ENCODE assay signal across 8 cellular contexts in the genomic region with DNA sequence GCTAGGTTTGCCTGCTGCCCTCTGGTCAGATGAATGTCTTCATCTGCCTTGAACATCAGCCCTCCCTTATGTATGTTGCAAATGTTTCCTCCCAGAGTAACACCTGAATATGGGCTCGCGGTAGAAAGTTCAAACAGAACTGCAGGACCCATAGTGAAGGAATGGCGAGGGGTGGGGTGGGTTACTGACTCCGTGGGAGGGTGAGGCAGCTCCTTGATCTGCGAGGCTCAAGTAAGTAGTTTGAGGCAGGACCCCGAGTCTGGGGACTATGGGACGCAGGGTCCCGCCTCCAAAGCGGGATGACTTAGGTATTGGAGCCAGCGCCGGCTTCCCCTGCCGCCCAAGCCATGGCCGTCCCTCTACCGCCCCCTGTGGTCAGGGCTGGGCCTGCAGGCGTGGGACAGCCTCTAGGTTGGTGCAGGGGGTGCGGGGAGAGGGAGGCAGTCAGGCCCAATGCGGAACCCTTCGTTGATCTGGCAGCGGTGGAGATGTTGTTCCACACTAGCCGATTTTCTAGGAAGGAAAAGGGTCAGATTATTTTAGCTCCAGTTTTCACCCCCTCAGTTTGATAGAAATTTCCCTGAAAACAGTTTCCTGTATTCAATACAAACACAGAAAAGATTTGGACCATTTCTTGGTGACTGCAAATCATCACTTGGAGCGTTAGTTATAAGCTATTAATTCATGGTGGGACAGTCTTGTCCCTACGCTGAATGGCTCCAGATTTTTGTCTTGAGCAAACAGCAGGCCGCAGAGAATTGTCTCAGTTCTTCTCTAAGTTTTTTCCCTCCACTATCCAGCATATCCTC.
DNase-seq lines count a peak whose midpoint lies in the region; ATAC-seq and TF ChIP-seq lines count a peak whose summit lies in the region.

No MANE protein-coding gene starts in this region.

- H3K9me3 Mint-ChIP-seq in CD4-positive, alpha-beta T cell, result no peaks in the 10 kb centered on the region
- peaks cover 2% of the 10 kb centered on the region for H3K9me3 Mint-ChIP-seq in glutamatergic neuron (ENCODE audit: unreplicated experiment)

- no peak overlapping the region for H3K27ac ChIP-seq in CD4-positive, alpha-beta T cell (ENCODE audit: low read depth, low read length)
- H3K27ac ChIP-seq in KMS-11 (no peak overlapping the region), gastrocnemius medialis (no peak overlapping the region)

- ATAC-seq in CD4-positive, alpha-beta T cell (ENCODE audit: poor library complexity), result no peak
- no peak for ATAC-seq in gastrocnemius medialis

- no peaks in the 10 kb centered on the region for H3K36me3 ChIP-seq in KMS-11 (ENCODE audit: insufficient read depth)
- no peaks in the 10 kb centered on the region for H3K36me3 ChIP-seq in gastrocnemius medialis

- H3K79me2 ChIP-seq in KMS-11 (ENCODE audit: insufficient read depth, low read depth), result no peaks in the 10 kb centered on the region

- intact Hi-C loops in CD4-positive, alpha-beta T cell (cut with DNase I, micrococcal nuclease), result no loop called here
- intact Hi-C loops in gastrocnemius medialis (cut with DNase I; ENCODE audit: low total_unique reads), result no loop called here

- CTCF ChIA-PET in CD4-positive, alpha-beta T cell (lab: Charles Lee), result interaction anchor here (1.0 kb wide), 1 partner anchor 15 kb away, joined by 3 read pairs; no protein-coding TSS in a partner anchor

- H3K27me3 Mint-ChIP-seq in CD4-positive, alpha-beta T cell, result no peaks in the 10 kb centered on the region
- H3K27me3 Mint-ChIP-seq in glutamatergic neuron (ENCODE audit: unreplicated experiment), result peaks cover 6% of the 10 kb centered on the region

- TF ChIP-seq CTCF in CD4-positive, alpha-beta T cell (IDR thresholded peaks at IDR 0.05), result peak; percentile 24
- peak; percentile 62 for TF ChIP-seq CTCF in KMS-11 (conservative IDR thresholded peaks at IDR 0.05; ENCODE audit: low read depth, low read length)
- TF ChIP-seq CTCF in glutamatergic neuron (IDR thresholded peaks at IDR 0.05; ENCODE audit: partially characterized antibody, unreplicated experiment), result peak; percentile 97
- TF ChIP-seq CTCF in gastrocnemius medialis (IDR thresholded peaks at IDR 0.05 in 4 of 5, conservative IDR thresholded peaks at IDR 0.05 in 1 of 5), result peak; percentile 20 to 63 (median 37)

- no peak overlapping the region for H3K9ac ChIP-seq in KMS-11

- no peaks in the 10 kb centered on the region for H3K27me3 ChIP-seq in CD4-positive, alpha-beta T cell (ENCODE audit: control insufficient read depth, insufficient read depth, low read length)
- no peaks in the 10 kb centered on the region for H3K27me3 ChIP-seq in KMS-11 (ENCODE audit: insufficient read depth, low read depth)
- H3K27me3 ChIP-seq in gastrocnemius medialis, result no peaks in the 10 kb centered on the region

- H4K20me1 ChIP-seq in KMS-11 (ENCODE audit: insufficient read depth), result no peaks in the 10 kb centered on the region

- no peak overlapping the region for H3K4me2 ChIP-seq in KMS-11

- H3K4me3 ChIP-seq in KMS-11 (IDR thresholded peaks at IDR 0.05; ENCODE audit: insufficient read depth, low read depth, low read length), result no peak overlapping the region
- no peak overlapping the region for H3K4me3 ChIP-seq in gastrocnemius medialis

- POLR2A ChIA-PET in CD4-positive, alpha-beta T cell (lab: Charles Lee), result no interaction called here

- no peak overlapping the region for H3K4me3 Mint-ChIP-seq in CD4-positive, alpha-beta T cell
- no peak overlapping the region for H3K4me3 Mint-ChIP-seq in glutamatergic neuron (ENCODE audit: unreplicated experiment)

- H3K4me1 ChIP-seq in KMS-11 (ENCODE audit: low read depth, poor library complexity, severe bottlenecking) (no peaks in the 10 kb centered on the region), gastrocnemius medialis (no peaks in the 10 kb centered on the region)

- no peak overlapping the region for H3K27ac Mint-ChIP-seq in CD4-positive, alpha-beta T cell
- H3K27ac Mint-ChIP-seq in glutamatergic neuron (ENCODE audit: unreplicated experiment), result no peak overlapping the region

- in situ Hi-C loops in gastrocnemius medialis (cut with MboI; ENCODE audit: low sequenced_read_pairs in 4 of 4), result loop anchor here in 1 of 4 donors (25.0 kb wide), 1 partner anchor 339 kb away; no protein-coding TSS in a partner anchor

- no peaks in the 10 kb centered on the region for H3K36me3 Mint-ChIP-seq in CD4-positive, alpha-beta T cell (ENCODE audit: low read depth)
- no peaks in the 10 kb centered on the region for H3K36me3 Mint-ChIP-seq in glutamatergic neuron (ENCODE audit: unreplicated experiment)

- no peak for TF ChIP-seq POLR2A in gastrocnemius medialis (IDR thresholded peaks at IDR 0.05)

- H3K4me1 Mint-ChIP-seq in CD4-positive, alpha-beta T cell (ENCODE audit: low read depth), result no peaks in the 10 kb centered on the region
- peaks cover 21% of the 10 kb centered on the region for H3K4me1 Mint-ChIP-seq in glutamatergic neuron (ENCODE audit: low read depth, unreplicated experiment)

- H3K9me3 ChIP-seq in CD4-positive, alpha-beta T cell (ENCODE audit: control insufficient read depth, low read length), result no peaks in the 10 kb centered on the region
- H3K9me3 ChIP-seq in gastrocnemius medialis, result no peaks in the 10 kb centered on the region

- DNase-seq in CD4-positive, alpha-beta T cell, result peak in 8 of 10 experiments; percentile 7 to 39 (median 16)
- peak; percentile 54 for DNase-seq in activated T-cell treated with anti-CD3 and anti-CD28 coated beads, Interleukin-2, amount 50 U/mL, for 1 hour
- DNase-seq in glutamatergic neuron, result peak; percentile 97
- DNase-seq in gastrocnemius medialis, result no peak
- no peak for DNase-seq in NCI-H524 treated with DMSO at 0.1 percent for 48 hours (lab: John Stamatoyannopoulos, UW)
- no peak for DNase-seq in AG08396 (ENCODE audit: low spot score)
- no peak for DNase-seq in cerebellum (ENCODE audit: low spot score)

- no peak overlapping the region for H2AFZ ChIP-seq in KMS-11 (ENCODE audit: low read depth)

Comparison
In these comparisons a context has a peak if more than half of its experiments do, and no peak if none do; other contexts are left out.
1. DNase-seq: peak in CD4-positive, alpha-beta T cell (8 of 10), activated T-cell treated with anti-CD3 and anti-CD28 coated beads, Interleukin-2, amount 50 U/mL, for 1 hour (single experiment) and glutamatergic neuron (single experiment); none in gastrocnemius medialis (0 of 2), NCI-H524 treated with DMSO at 0.1 percent for 48 hours (single experiment), AG08396 (single experiment) and cerebellum (single experiment).
2. CTCF ChIP-seq: peak in every context shown above with its lines; median percentile 97 in glutamatergic neuron; 62 in KMS-11; 37 in gastrocnemius medialis; 24 in CD4-positive, alpha-beta T cell.